In genomic region chr21:25979845-25980433, GRCh38 we compare ENCODE assay signal across 21 cellular contexts.
DNase-seq lines count a peak whose midpoint lies in the region; ATAC-seq, FAIRE-seq and TF ChIP-seq lines count a peak whose summit lies in the region.
"Had no signal": no experiment of that assay in that cellular context is flagged by ENCODE, and none has a peak within 500 bp of the region (broad histone marks: within the 10 kb centered on the region; RNA-seq: fewer than 3 reads in every experiment).

No MANE protein-coding gene starts in this region.

- peak overlapping the region; percentile 2; the same call in 1 of the 2 replicates for H3K27ac ChIP-seq in VCaP
- peak overlapping the region in 58 of 59 donors; percentile 10 to 98 (median 77) for H3K27ac ChIP-seq in dorsolateral prefrontal cortex
- H3K27ac ChIP-seq: psoas muscle, SK-N-MC had no signal

- TF ChIP-seq CTCF in VCaP (conservative IDR thresholded peaks at IDR 0.05) (no peak), dorsolateral prefrontal cortex (IDR thresholded peaks at IDR 0.05 in 54 of 56, conservative IDR thresholded peaks at IDR 0.05 in 2 of 56; ENCODE audit: low read depth in 1 of 56, partially characterized antibody in 56 of 56) (no peak)

- H3K4me3 Mint-ChIP-seq in activated CD4-positive, alpha-beta memory T cell treated with anti-CD3 and anti-CD28 coated beads for 36 hours = no peak overlapping the region
- H3K4me3 Mint-ChIP-seq in activated CD4-positive, alpha-beta memory T cell treated with anti-CD3 and anti-CD28 coated beads, Interleukin-2, amount 10 ng/mL, durations not matched to agents 7 days and 5 days = no peak overlapping the region
- H3K4me3 Mint-ChIP-seq in stimulated activated memory B cell treated with anti-CD40 and anti-IgM and Interleukin-4, amounts not matched to agents 10 μg/mL and 1 μg/mL and 100 μg/mL, for 72 hours = no peak overlapping the region
- H3K4me3 Mint-ChIP-seq: activated naive CD4-positive, alpha-beta T cell treated with anti-CD3 and anti-CD28 coated beads, Interleukin-2, amount 50 U/mL, for 24 hours had no signal

- CTCF ChIA-PET in activated CD4-positive, alpha-beta memory T cell treated with anti-CD3 and anti-CD28 coated beads for 36 hours (lab: Charles Lee) = no interaction called here
- CTCF ChIA-PET in activated CD4-positive, alpha-beta memory T cell treated with anti-CD3 and anti-CD28 coated beads, Interleukin-2, amount 10 ng/mL, durations not matched to agents 7 days and 5 days (lab: Charles Lee) = no interaction called here

- peak overlapping the region in 3 of 59 donors; percentile 5 to 19 (median 11) for H3K4me3 ChIP-seq in dorsolateral prefrontal cortex
- H3K4me3 ChIP-seq: heart right ventricle, psoas muscle, SK-N-MC had no signal

- peak; percentile 20 for DNase-seq in activated CD4-positive, alpha-beta memory T cell treated with anti-CD3 and anti-CD28 coated beads for 36 hours
- no peak for DNase-seq in activated CD4-positive, alpha-beta memory T cell treated with anti-CD3 and anti-CD28 coated beads, Interleukin-2, amount 10 ng/mL, durations not matched to agents 7 days and 5 days
- no peak for DNase-seq in dorsolateral prefrontal cortex
- no peak for DNase-seq in GM12891 (ENCODE audit: insufficient read length, low spot score)
- DNase-seq in stimulated activated CD4-positive, alpha-beta T cell treated with anti-CD3 and anti-CD28 coated beads, Interleukin-4, amount 100 ng/mL, for 24 hours = no peak
- DNase-seq in NCI-H345 (lab: John Stamatoyannopoulos, UW) = no peak
- DNase-seq: ACHN; activated T-cell treated with anti-CD3 and anti-CD28 coated beads, Interleukin-2, amount 50 U/mL, for 48 hours; central memory CD4-positive, alpha-beta T cell; heart right ventricle; Karpas-422; NCI-H1694; NCI-H226; psoas muscle; T-helper 2 cell had no signal

- no peak for FAIRE-seq in GM12891 (lab: Jason Lieb, UNC)
- FAIRE-seq: H54 had no signal

- H3K27me3 ChIP-seq in dorsolateral prefrontal cortex = no peaks in the 10 kb centered on the region
- H3K27me3 ChIP-seq: heart right ventricle had no signal

- H3K36me3 Mint-ChIP-seq in activated CD4-positive, alpha-beta memory T cell treated with anti-CD3 and anti-CD28 coated beads for 36 hours = peaks cover 24% of the 10 kb centered on the region
- peaks cover 4% of the 10 kb centered on the region for H3K36me3 Mint-ChIP-seq in activated CD4-positive, alpha-beta memory T cell treated with anti-CD3 and anti-CD28 coated beads, Interleukin-2, amount 10 ng/mL, durations not matched to agents 7 days and 5 days (ENCODE audit: low read depth)
- H3K36me3 Mint-ChIP-seq in stimulated activated memory B cell treated with anti-CD40 and anti-IgM and Interleukin-4, amounts not matched to agents 10 μg/mL and 1 μg/mL and 100 μg/mL, for 72 hours = peaks cover 20% of the 10 kb centered on the region

- peaks cover 16% of the 10 kb centered on the region for H3K4me1 Mint-ChIP-seq in activated CD4-positive, alpha-beta memory T cell treated with anti-CD3 and anti-CD28 coated beads for 36 hours (ENCODE audit: low read depth)
- H3K4me1 Mint-ChIP-seq in activated CD4-positive, alpha-beta memory T cell treated with anti-CD3 and anti-CD28 coated beads, Interleukin-2, amount 10 ng/mL, durations not matched to agents 7 days and 5 days = no peaks in the 10 kb centered on the region
- H3K4me1 Mint-ChIP-seq in stimulated activated memory B cell treated with anti-CD40 and anti-IgM and Interleukin-4, amounts not matched to agents 10 μg/mL and 1 μg/mL and 100 μg/mL, for 72 hours = no peaks in the 10 kb centered on the region

- no peak for TF ChIP-seq POLR2A in GM12891 (IDR thresholded peaks at IDR 0.05; ENCODE audit: low read depth, low read length)

- H3K27me3 Mint-ChIP-seq in activated CD4-positive, alpha-beta memory T cell treated with anti-CD3 and anti-CD28 coated beads for 36 hours = no peaks in the 10 kb centered on the region
- H3K27me3 Mint-ChIP-seq in activated CD4-positive, alpha-beta memory T cell treated with anti-CD3 and anti-CD28 coated beads, Interleukin-2, amount 10 ng/mL, durations not matched to agents 7 days and 5 days = no peaks in the 10 kb centered on the region
- H3K27me3 Mint-ChIP-seq in stimulated activated memory B cell treated with anti-CD40 and anti-IgM and Interleukin-4, amounts not matched to agents 10 μg/mL and 1 μg/mL and 100 μg/mL, for 72 hours = no peaks in the 10 kb centered on the region
- H3K27me3 Mint-ChIP-seq: activated naive CD4-positive, alpha-beta T cell treated with anti-CD3 and anti-CD28 coated beads, Interleukin-2, amount 50 U/mL, for 24 hours had no signal

- ATAC-seq in stimulated activated memory B cell treated with anti-CD40 and anti-IgM and Interleukin-4, amounts not matched to agents 10 μg/mL and 1 μg/mL and 100 μg/mL, for 72 hours = no peak
- ATAC-seq: heart right ventricle, left lobe of liver, psoas muscle had no signal

- H3K27ac Mint-ChIP-seq in activated CD4-positive, alpha-beta memory T cell treated with anti-CD3 and anti-CD28 coated beads for 36 hours = no peak overlapping the region
- no peak overlapping the region for H3K27ac Mint-ChIP-seq in activated CD4-positive, alpha-beta memory T cell treated with anti-CD3 and anti-CD28 coated beads, Interleukin-2, amount 10 ng/mL, durations not matched to agents 7 days and 5 days
- H3K27ac Mint-ChIP-seq in stimulated activated memory B cell treated with anti-CD40 and anti-IgM and Interleukin-4, amounts not matched to agents 10 μg/mL and 1 μg/mL and 100 μg/mL, for 72 hours = peak overlapping the region; percentile 0

- no peaks in the 10 kb centered on the region for H3K9me3 Mint-ChIP-seq in activated CD4-positive, alpha-beta memory T cell treated with anti-CD3 and anti-CD28 coated beads for 36 hours
- no peaks in the 10 kb centered on the region for H3K9me3 Mint-ChIP-seq in activated CD4-positive, alpha-beta memory T cell treated with anti-CD3 and anti-CD28 coated beads, Interleukin-2, amount 10 ng/mL, durations not matched to agents 7 days and 5 days
- H3K9me3 Mint-ChIP-seq in stimulated activated memory B cell treated with anti-CD40 and anti-IgM and Interleukin-4, amounts not matched to agents 10 μg/mL and 1 μg/mL and 100 μg/mL, for 72 hours = no peaks in the 10 kb centered on the region
- H3K9me3 Mint-ChIP-seq: activated naive CD4-positive, alpha-beta T cell treated with anti-CD3 and anti-CD28 coated beads, Interleukin-2, amount 50 U/mL, for 24 hours had no signal

- POLR2A ChIA-PET in activated CD4-positive, alpha-beta memory T cell treated with anti-CD3 and anti-CD28 coated beads for 36 hours (lab: Charles Lee) = no interaction called here
- POLR2A ChIA-PET in activated CD4-positive, alpha-beta memory T cell treated with anti-CD3 and anti-CD28 coated beads, Interleukin-2, amount 10 ng/mL, durations not matched to agents 7 days and 5 days (lab: Charles Lee) = no interaction called here

- intact Hi-C loops in activated CD4-positive, alpha-beta memory T cell treated with anti-CD3 and anti-CD28 coated beads for 36 hours (cut with micrococcal nuclease) = loop anchor here (10.0 kb wide), 1 partner anchor 185 kb away; no protein-coding TSS in a partner anchor
- intact Hi-C loops in dorsolateral prefrontal cortex (cut with DNase I) = loop anchor here in 1 of 2 donors (10.0 kb wide), 1 partner anchor 85 kb away; no protein-coding TSS in a partner anchor

TF ChIP-seq in GM12891, 5 proteins besides CTCF, POLR2A, EP300 and RAD21:
- TF ChIP-seq TAF1 (IDR thresholded peaks at IDR 0.05; ENCODE audit: low read depth, low read length) = no peak
- no peak for TF ChIP-seq PAX5 (IDR thresholded peaks at IDR 0.05; ENCODE audit: insufficient read depth, low read length, severe bottlenecking)
- no peak for TF ChIP-seq POLR2AphosphoS5 (IDR thresholded peaks at IDR 0.05; ENCODE audit: low read depth, low read length)
- no peak for TF ChIP-seq POU2F2 (IDR thresholded peaks at IDR 0.05; ENCODE audit: low read depth, low read length)
- TF ChIP-seq SPI1 (IDR thresholded peaks at IDR 0.05; ENCODE audit: low read depth, low read length) = no peak
